Comparison of ENCODE assay signal across 8 cellular contexts in genomic region chr1:51569284-51570062, GRCh38. TPM values are rescaled to one million over a fixed set of nuclear protein-coding genes. Genes with fewer than 3 reads are reported as not detected.
DNase-seq lines count a peak whose midpoint lies in the region; ATAC-seq, FAIRE-seq and TF ChIP-seq lines count a peak whose summit lies in the region.

No MANE protein-coding gene starts in this region.

- POLR2A ChIA-PET in CD8-positive, alpha-beta T cell (lab: Charles Lee): interaction anchor here (0.6 kb wide), 1 partner anchor 164 kb away, joined by 5 read pairs; no protein-coding TSS in a partner anchor
- POLR2A ChIA-PET in HepG2 (lab: Yijun Ruan, JAX): no interaction called here

- H3K27me3 ChIP-seq in CD8-positive, alpha-beta T cell (ENCODE audit: insufficient read depth, low read length): no peaks in the 10 kb centered on the region
- H3K27me3 ChIP-seq in HepG2 (ENCODE audit: control insufficient read depth in 1 of 2, insufficient read depth in 2 of 2, low read length in 2 of 2) (no peaks in the 10 kb centered on the region), thymus (ENCODE audit: control insufficient read depth, insufficient read depth) (no peaks in the 10 kb centered on the region)

- H3K27ac Mint-ChIP-seq in CD8-positive, alpha-beta T cell: peak overlapping the region; percentile 50

- peak in 4 of 7 experiments; percentile 9 to 49 (median 19) for DNase-seq in CD8-positive, alpha-beta T cell
- DNase-seq in RCC 7860 (ENCODE audit: low spot score) (peak; percentile 88), astrocyte of the spinal cord (ENCODE audit: low read depth, low spot score) (peak; percentile 77), HepG2 (ENCODE audit: low spot score) (peak; percentile 16), GOT3 (lab: John Stamatoyannopoulos, UW) (no peak)

- H3K9me3 Mint-ChIP-seq in CD8-positive, alpha-beta T cell: no peaks in the 10 kb centered on the region

- H4K20me1 ChIP-seq in HepG2 (ENCODE audit: insufficient read depth, low read length): no peaks in the 10 kb centered on the region

- no peaks in the 10 kb centered on the region for H3K36me3 ChIP-seq in CD8-positive, alpha-beta T cell (ENCODE audit: insufficient read depth, low read length)
- no peaks in the 10 kb centered on the region for H3K36me3 ChIP-seq in HepG2 (replicated peaks in 1 of 2; ENCODE audit: control insufficient read depth in 1 of 2, insufficient read depth in 2 of 2, low read length in 2 of 2)
- no peaks in the 10 kb centered on the region for H3K36me3 ChIP-seq in thymus (ENCODE audit: control insufficient read depth, insufficient read depth)

- no peak for TF ChIP-seq CTCF in CD8-positive, alpha-beta T cell (IDR thresholded peaks at IDR 0.05)
- TF ChIP-seq CTCF in astrocyte of the spinal cord (IDR thresholded peaks at IDR 0.05; ENCODE audit: low read depth, low read length): no peak
- TF ChIP-seq CTCF in HepG2 (CRISPR knock-in tag; IDR thresholded peaks at IDR 0.05): peak; percentile 44

- TF ChIP-seq POLR2A in HepG2 (IDR thresholded peaks at IDR 0.05; ENCODE audit: insufficient read depth in 1 of 2, low read depth in 2 of 2, low read length in 2 of 2): no peak

- H3K4me1 ChIP-seq in CD8-positive, alpha-beta T cell (ENCODE audit: insufficient read depth, low read length): peaks cover 26% of the 10 kb centered on the region
- H3K4me1 ChIP-seq in HepG2 (ENCODE audit: insufficient read depth, low read length): peaks cover 14% of the 10 kb centered on the region
- H3K4me1 ChIP-seq in thymus (ENCODE audit: control insufficient read depth, insufficient read depth, low read length): no peaks in the 10 kb centered on the region

- ATAC-seq in CD8-positive, alpha-beta T cell: peak; percentile 80
- ATAC-seq in GM19043 (IDR thresholded peaks at IDR 0.05; ENCODE audit: low read depth, unreplicated experiment): peak; percentile 86
- peak; percentile 82 for ATAC-seq in HG03108 (IDR thresholded peaks at IDR 0.05; ENCODE audit: unreplicated experiment)
- ATAC-seq in HepG2: peak; percentile 63

- no peak overlapping the region for H2AFZ ChIP-seq in HepG2 (ENCODE audit: low read length)

- BruUV-seq in HepG2 (replicated peaks; lab: Mats Ljungman, UMichigan): no TSS peak

- H3K4me1 Mint-ChIP-seq in CD8-positive, alpha-beta T cell (ENCODE audit: low read depth): peaks cover 27% of the 10 kb centered on the region

- in situ Hi-C loops in astrocyte of the spinal cord (cut with HindIII; ENCODE audit: low sequenced_read_pairs): no loop called here
- in situ Hi-C loops in HepG2 (cut with HindIII; ENCODE audit: extremely low pct_ligation_motif_present, low pct_unique_long_range_greater_than_20kb): no loop called here

- no peaks in the 10 kb centered on the region for H3K79me2 ChIP-seq in HepG2 (ENCODE audit: insufficient read depth, low read length)

- TF ChIP-seq EP300 in HepG2 (IDR thresholded peaks at IDR 0.05; ENCODE audit: low read depth in 2 of 2, low read length in 2 of 2) (no peak), HepG2 (CRISPR knock-in tag; IDR thresholded peaks at IDR 0.05; ENCODE audit: borderline replicate concordance) (no peak)

- intact Hi-C loops in CD8-positive, alpha-beta T cell (cut with DNase I, micrococcal nuclease): loop anchor here (1.0 to 10.0 kb wide), 4 partner anchors 22 to 199 kb away; no protein-coding TSS in a partner anchor
- intact Hi-C loops in HepG2 (cut with micrococcal nuclease; ENCODE audit: unreplicated experiment): loop anchor here (1.0 kb wide), 1 partner anchor 200 kb away; no protein-coding TSS in a partner anchor

- no peaks in the 10 kb centered on the region for H3K36me3 Mint-ChIP-seq in CD8-positive, alpha-beta T cell

- CTCF ChIA-PET in CD8-positive, alpha-beta T cell (lab: Charles Lee): interaction anchor here (0.9 to 1.2 kb wide), 3 partner anchors 52 to 200 kb away, joined by 3 to 5 read pairs (median 3); no protein-coding TSS in a partner anchor
- CTCF ChIA-PET in HepG2 (lab: Yijun Ruan, JAX; ENCODE audit: low intra/inter-chr PET ratio, low total read pairs): interaction anchor here (1.1 kb wide), 1 partner anchor 200 kb away, joined by 3 read pairs; no protein-coding TSS in a partner anchor

- FAIRE-seq in RCC 7860 (lab: Jason Lieb, UNC) (peak; percentile 90), HepG2 (lab: Jason Lieb, UNC) (no peak)

- H3K4me2 ChIP-seq in HepG2 (ENCODE audit: low read depth, low read length): 0 out of 2 replicates have a peak overlapping the region, but pooled peaks have one; percentile 4

- H3K27me3 Mint-ChIP-seq in CD8-positive, alpha-beta T cell (ENCODE audit: low read depth): no peaks in the 10 kb centered on the region

- no peak overlapping the region for H3K27ac ChIP-seq in CD8-positive, alpha-beta T cell (ENCODE audit: low read depth, low read length)
- H3K27ac ChIP-seq in HepG2 (ENCODE audit: extremely low read length, insufficient read depth, low read length): no peak overlapping the region
- peak overlapping the region; percentile 42 for H3K27ac ChIP-seq in thymus (ENCODE audit: low read depth)

- H3K9ac ChIP-seq in HepG2 (ENCODE audit: insufficient read depth, low read depth, low read length): no peak overlapping the region

- H3K4me3 ChIP-seq in CD8-positive, alpha-beta T cell (ENCODE audit: low read depth, low read length): no peak overlapping the region
- no peak overlapping the region for H3K4me3 ChIP-seq in astrocyte of the spinal cord (ENCODE audit: low read depth, low read length)
- no peak overlapping the region for H3K4me3 ChIP-seq in HepG2 (replicated peaks in 1 of 3; ENCODE audit: insufficient read depth in 1 of 3, low read depth in 2 of 3, low read length in 3 of 3)
- no peak overlapping the region for H3K4me3 ChIP-seq in thymus (ENCODE audit: low read length)

- H3K4me3 Mint-ChIP-seq in CD8-positive, alpha-beta T cell: peak overlapping the region; percentile 33

- 26% methylated on average over 4 of the region's 4 CpGs for WGBS in HepG2 (ENCODE audit: low lambda C conversion rate)
- WGBS in thymus: 31% methylated on average over 4 of the region's 4 CpGs

- TF ChIP-seq RAD21 in HepG2 (CRISPR knock-in tag; IDR thresholded peaks at IDR 0.05): no peak

- no peaks in the 10 kb centered on the region for H3K9me3 ChIP-seq in CD8-positive, alpha-beta T cell (ENCODE audit: low read length)
- H3K9me3 ChIP-seq in HepG2 (ENCODE audit: low read length) (no peaks in the 10 kb centered on the region), thymus (ENCODE audit: control insufficient read depth) (no peaks in the 10 kb centered on the region)

TF ChIP-seq in HepG2, 621 proteins besides CTCF, POLR2A, EP300 and RAD21 (continues in another document):
- no peak for TF ChIP-seq MATR3 (CRISPR knock-in tag; IDR thresholded peaks at IDR 0.05)
- TF ChIP-seq CEBPG (CRISPR knock-in tag; IDR thresholded peaks at IDR 0.05): peak; percentile 19; the same call in 1 of the 2 replicates

RNA-seq across cellular contexts. Expression of gene OSBPL9, which starts 47.4 kb away (rescaled TPM):
- 10 to 100 TPM; 48.5 to 49.2 TPM for total RNA-seq in CD8-positive, alpha-beta T cell
- total RNA-seq in HepG2 (2016; rRNA removed; fragmentation: Illumina TruSeq; extraction: Trizol): 142 and 198 TPM in 2 replicates
- 83.0 and 90.3 TPM in 2 replicates for total RNA-seq in HepG2 (2016; cell fraction: cytosol; rRNA removed; fragmentation: Illumina TruSeq; extraction: Trizol; ENCODE audit: low read depth)
- total RNA-seq in HepG2 (2016; cell fraction: insoluble cytoplasmic fraction; rRNA removed; fragmentation: Illumina TruSeq; extraction: Trizol): 140 and 189 TPM in 2 replicates
- 195 and 199 TPM in 2 replicates for total RNA-seq in HepG2 (2016; cell fraction: membrane; rRNA removed; fragmentation: Illumina TruSeq; extraction: Trizol)
- total RNA-seq in HepG2 (2016; cell fraction: nucleus; rRNA removed; fragmentation: Illumina TruSeq; extraction: Trizol): 96.3 and 107 TPM in 2 replicates
- polyA plus RNA-seq in HepG2 (2011; rRNA removed) (83.6 and 90.3 TPM in 2 replicates), thymus (58.1 TPM)
- 52.4 and 69.4 TPM in 2 replicates for polyA plus RNA-seq in HepG2 (2011; cell fraction: cytosol; rRNA removed)
- 49.8 and 58.7 TPM in 2 replicates for polyA plus RNA-seq in HepG2 (2011; cell fraction: nucleus; rRNA removed)
- polyA plus RNA-seq in HepG2 (2012): 57.7 and 63.5 TPM in 2 replicates
- polyA plus RNA-seq in HepG2 (2016; cell fraction: cytosol; fragmentation: Illumina TruSeq; extraction: Trizol; ENCODE audit: low read depth): 46.8 and 71.1 TPM in 2 replicates
- polyA plus RNA-seq in HepG2 (2016; cell fraction: insoluble cytoplasmic fraction; fragmentation: Illumina TruSeq; extraction: Trizol; ENCODE audit: low read depth): 168 and 174 TPM in 2 replicates
- 130 and 144 TPM in 2 replicates for polyA plus RNA-seq in HepG2 (2016; cell fraction: membrane; fragmentation: Illumina TruSeq; extraction: Trizol; ENCODE audit: low read depth)
- polyA plus RNA-seq in HepG2 (2016; cell fraction: nucleus; fragmentation: Illumina TruSeq; extraction: Trizol; ENCODE audit: insufficient read depth, low read depth): 90.8 and 95.0 TPM in 2 replicates
- 188 and 207 TPM in 2 replicates for polyA minus RNA-seq in HepG2 (2011; rRNA and poly(A)+ RNA removed; ENCODE audit: low replicate concordance)
- polyA minus RNA-seq in HepG2 (2011; cell fraction: cytosol; rRNA and poly(A)+ RNA removed): 68.2 and 76.9 TPM in 2 replicates
- polyA minus RNA-seq in HepG2 (2011; cell fraction: nucleus; rRNA and poly(A)+ RNA removed): 202 and 205 TPM in 2 replicates

RNA-seq across cellular contexts. Expression of gene EPS15, which starts 50.4 kb away (rescaled TPM):
- 10 to 100 TPM; 49.9 to 52.2 TPM for total RNA-seq in CD8-positive, alpha-beta T cell
- total RNA-seq in HepG2 (2016; rRNA removed; fragmentation: Illumina TruSeq; extraction: Trizol): 19.3 and 33.6 TPM in 2 replicates
- 18.9 and 24.9 TPM in 2 replicates for total RNA-seq in HepG2 (2016; cell fraction: cytosol; rRNA removed; fragmentation: Illumina TruSeq; extraction: Trizol; ENCODE audit: low read depth)
- 18.3 and 30.7 TPM in 2 replicates for total RNA-seq in HepG2 (2016; cell fraction: insoluble cytoplasmic fraction; rRNA removed; fragmentation: Illumina TruSeq; extraction: Trizol)
- total RNA-seq in HepG2 (2016; cell fraction: membrane; rRNA removed; fragmentation: Illumina TruSeq; extraction: Trizol): 20.2 and 23.7 TPM in 2 replicates
- total RNA-seq in HepG2 (2016; cell fraction: nucleus; rRNA removed; fragmentation: Illumina TruSeq; extraction: Trizol): 19.4 and 20.2 TPM in 2 replicates
- polyA plus RNA-seq in HepG2 (2011; rRNA removed) (13.5 and 14.3 TPM in 2 replicates), thymus (35.3 TPM)
- polyA plus RNA-seq in HepG2 (2011; cell fraction: cytosol; rRNA removed): 6.6 and 11.7 TPM in 2 replicates
- polyA plus RNA-seq in HepG2 (2011; cell fraction: nucleus; rRNA removed): 11.1 and 13.7 TPM in 2 replicates
- 17.2 and 18.4 TPM in 2 replicates for polyA plus RNA-seq in HepG2 (2012)
- 1.9 and 2.1 TPM in 2 replicates for polyA plus RNA-seq in HepG2 (2016; cell fraction: cytosol; fragmentation: Illumina TruSeq; extraction: Trizol; ENCODE audit: low read depth)
- 22.3 and 23.1 TPM in 2 replicates for polyA plus RNA-seq in HepG2 (2016; cell fraction: insoluble cytoplasmic fraction; fragmentation: Illumina TruSeq; extraction: Trizol; ENCODE audit: low read depth)
- polyA plus RNA-seq in HepG2 (2016; cell fraction: membrane; fragmentation: Illumina TruSeq; extraction: Trizol; ENCODE audit: low read depth): 7.0 and 7.5 TPM in 2 replicates
- polyA plus RNA-seq in HepG2 (2016; cell fraction: nucleus; fragmentation: Illumina TruSeq; extraction: Trizol; ENCODE audit: insufficient read depth, low read depth): 18.0 and 18.2 TPM in 2 replicates
- polyA minus RNA-seq in HepG2 (2011; rRNA and poly(A)+ RNA removed; ENCODE audit: low replicate concordance): 20.3 and 23.0 TPM in 2 replicates
- 28.8 and 39.2 TPM in 2 replicates for polyA minus RNA-seq in HepG2 (2011; cell fraction: cytosol; rRNA and poly(A)+ RNA removed)
- polyA minus RNA-seq in HepG2 (2011; cell fraction: nucleus; rRNA and poly(A)+ RNA removed): 39.4 and 39.5 TPM in 2 replicates
